ENCODE assay signal across 1 cellular context in genomic region chrX:135974279-135974856, GRCh38.
TF ChIP-seq lines count a peak whose summit lies in the region.

No MANE protein-coding gene starts in this region.

TF ChIP-seq in K562, 482 proteins besides CTCF, POLR2A, EP300 and RAD21 (continued from another document):
- TF ChIP-seq, protein P1, sequence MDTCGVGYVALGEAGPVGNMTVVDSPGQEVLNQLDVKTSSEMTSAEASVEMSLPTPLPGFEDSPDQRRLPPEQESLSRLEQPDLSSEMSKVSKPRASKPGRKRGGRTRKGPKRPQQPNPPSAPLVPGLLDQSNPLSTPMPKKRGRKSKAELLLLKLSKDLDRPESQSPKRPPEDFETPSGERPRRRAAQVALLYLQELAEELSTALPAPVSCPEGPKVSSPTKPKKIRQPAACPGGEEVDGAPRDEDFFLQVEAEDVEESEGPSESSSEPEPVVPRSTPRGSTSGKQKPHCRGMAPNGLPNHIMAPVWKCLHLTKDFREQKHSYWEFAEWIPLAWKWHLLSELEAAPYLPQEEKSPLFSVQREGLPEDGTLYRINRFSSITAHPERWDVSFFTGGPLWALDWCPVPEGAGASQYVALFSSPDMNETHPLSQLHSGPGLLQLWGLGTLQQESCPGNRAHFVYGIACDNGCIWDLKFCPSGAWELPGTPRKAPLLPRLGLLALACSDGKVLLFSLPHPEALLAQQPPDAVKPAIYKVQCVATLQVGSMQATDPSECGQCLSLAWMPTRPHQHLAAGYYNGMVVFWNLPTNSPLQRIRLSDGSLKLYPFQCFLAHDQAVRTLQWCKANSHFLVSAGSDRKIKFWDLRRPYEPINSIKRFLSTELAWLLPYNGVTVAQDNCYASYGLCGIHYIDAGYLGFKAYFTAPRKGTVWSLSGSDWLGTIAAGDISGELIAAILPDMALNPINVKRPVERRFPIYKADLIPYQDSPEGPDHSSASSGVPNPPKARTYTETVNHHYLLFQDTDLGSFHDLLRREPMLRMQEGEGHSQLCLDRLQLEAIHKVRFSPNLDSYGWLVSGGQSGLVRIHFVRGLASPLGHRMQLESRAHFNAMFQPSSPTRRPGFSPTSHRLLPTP (IDR thresholded peaks at IDR 0.05; ENCODE audit: borderline replicate concordance, extremely low read depth, insufficient read length) = no peak
- no peak for TF ChIP-seq NR1H2 (CRISPR knock-in tag; IDR thresholded peaks at IDR 0.05)
- no peak for TF ChIP-seq HDAC1 (IDR thresholded peaks at IDR 0.05)
- no peak for TF ChIP-seq HCFC1 (IDR thresholded peaks at IDR 0.05; ENCODE audit: low read depth, low read length)
- TF ChIP-seq TBP (optimal IDR thresholded peaks at IDR 0.05; ENCODE audit: low read depth, low read length) = no peak
- no peak for TF ChIP-seq HSF4 (CRISPR knock-in tag; IDR thresholded peaks at IDR 0.05; ENCODE audit: borderline replicate concordance)
- no peak for TF ChIP-seq RBM34 (IDR thresholded peaks at IDR 0.05; ENCODE audit: borderline replicate concordance, insufficient read depth, low read length)
- no peak for TF ChIP-seq SMAD3 (CRISPR knock-in tag; conservative IDR thresholded peaks at IDR 0.05)
- no peak for TF ChIP-seq SRSF7 (optimal IDR thresholded peaks at IDR 0.05; ENCODE audit: low read depth, low read length)
- TF ChIP-seq ZNF263 (CRISPR knock-in tag; IDR thresholded peaks at IDR 0.05; ENCODE audit: borderline replicate concordance) = no peak
- TF ChIP-seq, protein P2, sequence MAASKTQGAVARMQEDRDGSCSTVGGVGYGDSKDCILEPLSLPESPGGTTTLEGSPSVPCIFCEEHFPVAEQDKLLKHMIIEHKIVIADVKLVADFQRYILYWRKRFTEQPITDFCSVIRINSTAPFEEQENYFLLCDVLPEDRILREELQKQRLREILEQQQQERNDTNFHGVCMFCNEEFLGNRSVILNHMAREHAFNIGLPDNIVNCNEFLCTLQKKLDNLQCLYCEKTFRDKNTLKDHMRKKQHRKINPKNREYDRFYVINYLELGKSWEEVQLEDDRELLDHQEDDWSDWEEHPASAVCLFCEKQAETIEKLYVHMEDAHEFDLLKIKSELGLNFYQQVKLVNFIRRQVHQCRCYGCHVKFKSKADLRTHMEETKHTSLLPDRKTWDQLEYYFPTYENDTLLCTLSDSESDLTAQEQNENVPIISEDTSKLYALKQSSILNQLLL (CRISPR knock-in tag; IDR thresholded peaks at IDR 0.05; ENCODE audit: borderline replicate concordance) = no peak
- no peak for TF ChIP-seq ZNF699 (CRISPR knock-in tag; IDR thresholded peaks at IDR 0.05; ENCODE audit: insufficient replicate concordance)
- TF ChIP-seq PHB2 (IDR thresholded peaks at IDR 0.05; ENCODE audit: low read depth) = no peak
- TF ChIP-seq, protein P3, sequence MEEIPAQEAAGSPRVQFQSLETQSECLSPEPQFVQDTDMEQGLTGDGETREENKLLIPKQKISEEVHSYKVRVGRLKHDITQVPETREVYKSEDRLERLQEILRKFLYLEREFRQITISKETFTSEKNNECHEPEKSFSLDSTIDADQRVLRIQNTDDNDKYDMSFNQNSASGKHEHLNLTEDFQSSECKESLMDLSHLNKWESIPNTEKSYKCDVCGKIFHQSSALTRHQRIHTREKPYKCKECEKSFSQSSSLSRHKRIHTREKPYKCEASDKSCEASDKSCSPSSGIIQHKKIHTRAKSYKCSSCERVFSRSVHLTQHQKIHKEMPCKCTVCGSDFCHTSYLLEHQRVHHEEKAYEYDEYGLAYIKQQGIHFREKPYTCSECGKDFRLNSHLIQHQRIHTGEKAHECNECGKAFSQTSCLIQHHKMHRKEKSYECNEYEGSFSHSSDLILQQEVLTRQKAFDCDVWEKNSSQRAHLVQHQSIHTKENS (CRISPR knock-in tag; IDR thresholded peaks at IDR 0.05) = no peak
- TF ChIP-seq ZZZ3 (IDR thresholded peaks at IDR 0.05) = no peak
- TF ChIP-seq HNRNPUL1 (IDR thresholded peaks at IDR 0.05; ENCODE audit: low read length) = no peak
- TF ChIP-seq SIN3A (IDR thresholded peaks at IDR 0.05; ENCODE audit: borderline replicate concordance in 2 of 2, control insufficient read depth in 1 of 2, low read depth in 2 of 2, low read length in 2 of 2) = no peak
TF ChIP-seq in K562: peak in this region for 0.
